9 cellular contexts compared by ENCODE assay signal in genomic region chr17:76529643-76530488, GRCh38. TPM values are rescaled to one million over a fixed set of nuclear protein-coding genes. Genes with fewer than 3 reads are reported as not detected.
DNase-seq lines count a peak whose midpoint lies in the region; ATAC-seq, FAIRE-seq and TF ChIP-seq lines count a peak whose summit lies in the region.
"Had no signal": no experiment of that assay in that cellular context is flagged by ENCODE, and none has a peak within 500 bp of the region (broad histone marks: within the 10 kb centered on the region; RNA-seq: fewer than 3 reads in every experiment).

No MANE protein-coding gene starts in this region.

- H3K9ac ChIP-seq in kidney (ENCODE audit: low read length in 2 of 2): peak overlapping the region in 1 of 2 donors; percentile 46

- H3K36me3 ChIP-seq in HEK293 (ENCODE audit: control insufficient read depth in 2 of 2, insufficient read depth in 1 of 2, low read length in 2 of 2) (no peaks in the 10 kb centered on the region), kidney (ENCODE audit: control insufficient read depth in 1 of 2, insufficient read depth in 2 of 2, low read length in 2 of 2) (no peaks in the 10 kb centered on the region)

- no peak for ATAC-seq in stimulated activated naive B cell treated with anti-CD40 and anti-IgM and Interleukin-4, amounts not matched to agents 10 μg/mL and 1 μg/mL and 100 μg/mL, for 72 hours (replicated peaks)
- no peak for ATAC-seq in HG02588 (IDR thresholded peaks at IDR 0.05; ENCODE audit: unreplicated experiment)

- no peaks in the 10 kb centered on the region for H3K36me3 Mint-ChIP-seq in brain
- H3K36me3 Mint-ChIP-seq in stimulated activated naive B cell treated with anti-CD40 and anti-IgM and Interleukin-4, amounts not matched to agents 10 μg/mL and 1 μg/mL and 100 μg/mL, for 72 hours: no peaks in the 10 kb centered on the region
- H3K36me3 Mint-ChIP-seq in activated naive CD4-positive, alpha-beta T cell treated with anti-CD3 and anti-CD28 coated beads for 36 hours (ENCODE audit: low read depth): no peaks in the 10 kb centered on the region

- H3K4me3 ChIP-seq in HEK293 (ENCODE audit: low read depth, low read length) (no peak overlapping the region), kidney (ENCODE audit: low read length in 2 of 2) (no peak overlapping the region)

- H3K4me1 ChIP-seq in HEK293 (ENCODE audit: control insufficient read depth, insufficient read depth, low read length) (peaks cover 17% of the 10 kb centered on the region), kidney (ENCODE audit: control insufficient read depth in 1 of 2, insufficient read depth in 1 of 2, low read depth in 1 of 2, low read length in 2 of 2) (peaks cover 15 to 39% of the 10 kb centered on the region in 2 donors)

- H3K9me3 ChIP-seq in HEK293 (ENCODE audit: control insufficient read depth, insufficient read depth, low read depth, low read length) (no peaks in the 10 kb centered on the region), kidney (ENCODE audit: control insufficient read depth in 1 of 2, low read length in 2 of 2) (no peaks in the 10 kb centered on the region)

- H3K27ac ChIP-seq in HEK293 (ENCODE audit: extremely low read depth, low read depth, low read length): peak overlapping the region; percentile 71
- peak overlapping the region; percentile 94 for H3K27ac ChIP-seq in kidney (ENCODE audit: low read depth in 2 of 2, low read length in 2 of 2)

- intact Hi-C loops in kidney (cut with DNase I): no loop called here
- intact Hi-C loops in activated naive CD4-positive, alpha-beta T cell treated with anti-CD3 and anti-CD28 coated beads for 36 hours (cut with micrococcal nuclease): no loop called here

- TF ChIP-seq CTCF in HEK293 (tag by site-specific recombination; IDR thresholded peaks at IDR 0.05) (no peak), brain (conservative IDR thresholded peaks at IDR 0.05) (no peak), kidney (IDR thresholded peaks at IDR 0.05; ENCODE audit: borderline replicate concordance, extremely low read depth, insufficient read depth) (no peak)

- DNase-seq in kidney: peak; percentile 95
- no peak for DNase-seq in stimulated activated naive B cell treated with anti-CD40 and anti-IgM and Interleukin-4, amounts not matched to agents 10 μg/mL and 1 μg/mL and 100 μg/mL, for 72 hours
- DNase-seq in activated naive CD4-positive, alpha-beta T cell treated with anti-CD3 and anti-CD28 coated beads for 36 hours: no peak
- no peak for DNase-seq in GM19240 (ENCODE audit: insufficient read length, low spot score)
- no peak for DNase-seq in stimulated activated naive CD4-positive, alpha-beta T cell (lab: John Stamatoyannopoulos, UW)
- DNase-seq: activated T-cell treated with anti-CD3 and anti-CD28 coated beads, Interleukin-2, amount 50 U/mL, for 1 hour had no signal

- H3K9me3 Mint-ChIP-seq in brain: peaks cover 0 to 5% (median 0%) of the 10 kb centered on the region in 5 experiments
- no peaks in the 10 kb centered on the region for H3K9me3 Mint-ChIP-seq in stimulated activated naive B cell treated with anti-CD40 and anti-IgM and Interleukin-4, amounts not matched to agents 10 μg/mL and 1 μg/mL and 100 μg/mL, for 72 hours
- H3K9me3 Mint-ChIP-seq in activated naive CD4-positive, alpha-beta T cell treated with anti-CD3 and anti-CD28 coated beads for 36 hours: no peaks in the 10 kb centered on the region

- peaks cover 3% of the 10 kb centered on the region for H3K27me3 Mint-ChIP-seq in brain
- H3K27me3 Mint-ChIP-seq in stimulated activated naive B cell treated with anti-CD40 and anti-IgM and Interleukin-4, amounts not matched to agents 10 μg/mL and 1 μg/mL and 100 μg/mL, for 72 hours: peaks cover 0 to 1% of the 10 kb centered on the region in 2 donors
- no peaks in the 10 kb centered on the region for H3K27me3 Mint-ChIP-seq in activated naive CD4-positive, alpha-beta T cell treated with anti-CD3 and anti-CD28 coated beads for 36 hours (ENCODE audit: low read depth)

- H3K4me3 Mint-ChIP-seq in brain: peak overlapping the region in 3 of 5 experiments; percentile 42 to 58 (median 51)
- peak overlapping the region; percentile 84 to 85 for H3K4me3 Mint-ChIP-seq in stimulated activated naive B cell treated with anti-CD40 and anti-IgM and Interleukin-4, amounts not matched to agents 10 μg/mL and 1 μg/mL and 100 μg/mL, for 72 hours
- no peak overlapping the region for H3K4me3 Mint-ChIP-seq in activated naive CD4-positive, alpha-beta T cell treated with anti-CD3 and anti-CD28 coated beads for 36 hours

- CTCF ChIA-PET in HEK293 (lab: Yijun Ruan, JAX): interaction anchor here (0.6 to 2.4 kb wide), 9 partner anchors 12 to 602 kb away, joined by 3 to 21 read pairs (median 3); no protein-coding TSS in a partner anchor
- CTCF ChIA-PET in activated naive CD4-positive, alpha-beta T cell treated with anti-CD3 and anti-CD28 coated beads for 36 hours (lab: Charles Lee): interaction anchor here (0.7 to 1.1 kb wide), 2 partner anchors 16 to 184 kb away, joined by 3 read pairs; no protein-coding TSS in a partner anchor

- POLR2A ChIA-PET in HEK293 (lab: Yijun Ruan, JAX): interaction anchor here (0.5 to 1.0 kb wide), 5 partner anchors 11 to 675 kb away, joined by 3 to 6 read pairs (median 5); partner anchors contain the start of gene WBP2

- FAIRE-seq in kidney (lab: Jason Lieb, UNC): no peak

- H3K27ac Mint-ChIP-seq in brain: peak overlapping the region in 3 of 5 experiments; percentile 80 to 91 (median 90)
- peak overlapping the region; percentile 96 for H3K27ac Mint-ChIP-seq in stimulated activated naive B cell treated with anti-CD40 and anti-IgM and Interleukin-4, amounts not matched to agents 10 μg/mL and 1 μg/mL and 100 μg/mL, for 72 hours
- H3K27ac Mint-ChIP-seq in activated naive CD4-positive, alpha-beta T cell treated with anti-CD3 and anti-CD28 coated beads for 36 hours: no peak overlapping the region

- H3K4me1 Mint-ChIP-seq in brain: peaks cover 49% of the 10 kb centered on the region
- peaks cover 40 to 64% of the 10 kb centered on the region in 2 donors for H3K4me1 Mint-ChIP-seq in stimulated activated naive B cell treated with anti-CD40 and anti-IgM and Interleukin-4, amounts not matched to agents 10 μg/mL and 1 μg/mL and 100 μg/mL, for 72 hours
- H3K4me1 Mint-ChIP-seq in activated naive CD4-positive, alpha-beta T cell treated with anti-CD3 and anti-CD28 coated beads for 36 hours (ENCODE audit: low read depth): peaks cover 22% of the 10 kb centered on the region

TF ChIP-seq in HEK293, 187 proteins besides CTCF, POLR2A, EP300 and RAD21 (continues in another document):
- peak; percentile 72 for TF ChIP-seq ZIC2 (tag by site-specific recombination; IDR thresholded peaks at IDR 0.05)
- TF ChIP-seq ZFHX2 (tag by site-specific recombination; conservative IDR thresholded peaks at IDR 0.05): peak; percentile 79
- TF ChIP-seq ZNF433 (tag by site-specific recombination; IDR thresholded peaks at IDR 0.05; ENCODE audit: low read depth): no peak
- TF ChIP-seq ZNF398 (tag by site-specific recombination; IDR thresholded peaks at IDR 0.05): peak; percentile 67
- peak; percentile 54 for TF ChIP-seq ZNF341 (tag by site-specific recombination; IDR thresholded peaks at IDR 0.05; ENCODE audit: low read depth)
- TF ChIP-seq IKZF3 (tag by site-specific recombination; IDR thresholded peaks at IDR 0.05): peak; percentile 70
- peak; percentile 14; the same call in 1 of the 2 replicates for TF ChIP-seq SP3 (tag by site-specific recombination; IDR thresholded peaks at IDR 0.05)
- TF ChIP-seq ZNF335 (tag by site-specific recombination; conservative IDR thresholded peaks at IDR 0.05): peak; percentile 64
- peak; percentile 81 for TF ChIP-seq EGR2 (tag by site-specific recombination; IDR thresholded peaks at IDR 0.05; ENCODE audit: low read depth)
- peak; percentile 8; the same call in 1 of the 2 replicates for TF ChIP-seq GLIS2 (tag by site-specific recombination; IDR thresholded peaks at IDR 0.05)

RNA-seq across cellular contexts. Expression of gene CYGB, which starts 7.6 kb away (rescaled TPM):
- polyA plus RNA-seq in brain (ENCODE audit: insufficient read depth, low read depth, low replicate concordance): 6.8 TPM
- 12.6 TPM for total RNA-seq in kidney
- 6.7 TPM for polyA plus RNA-seq in kidney (ENCODE audit: insufficient read depth, low read depth, low replicate concordance)
- total RNA-seq in activated naive CD4-positive, alpha-beta T cell treated with anti-CD3 and anti-CD28 coated beads for 36 hours: not detected

RNA-seq across cellular contexts. Expression of gene PRCD, which starts 10.0 kb away (rescaled TPM):
- polyA plus RNA-seq in brain (ENCODE audit: insufficient read depth, low read depth, low replicate concordance) (9.9 TPM), kidney (ENCODE audit: insufficient read depth, low read depth, low replicate concordance) (not detected)
- 2.2 TPM for total RNA-seq in kidney
- not detected for total RNA-seq in activated naive CD4-positive, alpha-beta T cell treated with anti-CD3 and anti-CD28 coated beads for 36 hours

RNA-seq across cellular contexts. Expression of gene RHBDF2, which starts 28.6 kb away (rescaled TPM):
- polyA plus RNA-seq in brain (ENCODE audit: insufficient read depth, low read depth, low replicate concordance): 6.7 TPM
- 58.6 TPM for total RNA-seq in kidney
- 6.8 TPM for polyA plus RNA-seq in kidney (ENCODE audit: insufficient read depth, low read depth, low replicate concordance)
- total RNA-seq in activated naive CD4-positive, alpha-beta T cell treated with anti-CD3 and anti-CD28 coated beads for 36 hours: 10 to 100 TPM; 13.3 to 13.4 TPM

RNA-seq across cellular contexts. Expression of gene ST6GALNAC2, which starts 55.8 kb away (rescaled TPM):
- polyA plus RNA-seq in brain (ENCODE audit: insufficient read depth, low read depth, low replicate concordance): 8.3 TPM
- total RNA-seq in kidney: 28.6 TPM
- 6.5 TPM for polyA plus RNA-seq in kidney (ENCODE audit: insufficient read depth, low read depth, low replicate concordance)
- total RNA-seq in activated naive CD4-positive, alpha-beta T cell treated with anti-CD3 and anti-CD28 coated beads for 36 hours: not detected

Comparison
In these comparisons a context has a peak if more than half of its experiments do, and no peak if none do; other contexts are left out.
1. RNA of gene CYGB, which starts 7.6 kb away (total RNA-seq): 12.6 TPM in kidney (single experiment); not detected in activated naive CD4-positive, alpha-beta T cell treated with anti-CD3 and anti-CD28 coated beads for 36 hours; every median in the first group is over 10 times any median in the second.